15 cellular contexts compared by ENCODE assay signal in the genomic region with DNA sequence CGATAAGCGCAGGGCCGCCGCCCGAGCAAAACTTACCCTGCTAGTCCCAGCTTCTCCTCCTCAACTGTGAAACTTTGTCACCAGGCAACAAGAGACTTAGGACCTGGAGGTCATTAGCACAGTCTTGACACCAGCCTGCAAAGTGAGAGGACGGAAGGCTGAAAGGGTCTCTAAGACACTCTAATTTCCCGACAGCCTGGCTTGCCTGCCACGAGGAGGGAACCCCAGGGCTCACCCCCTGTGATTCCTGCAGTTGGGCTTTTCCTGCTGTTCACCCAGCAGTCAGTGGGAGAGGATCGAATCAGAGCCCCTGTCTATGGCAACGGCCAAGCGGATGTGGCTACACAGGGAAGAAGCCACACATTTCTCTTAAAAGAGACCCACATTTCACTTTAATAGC. TPM values are rescaled to one million over a fixed set of nuclear protein-coding genes. Genes with fewer than 3 reads are reported as not detected.
A peak's percentile ranks its signal among the peaks of the same experiment; 100 is the strongest.
DNase-seq lines count a peak whose midpoint lies in the region; TF ChIP-seq lines count a peak whose summit lies in the region.
"Had no signal": no experiment of that assay in that cellular context is flagged by ENCODE, and none has a peak within 500 bp of the region (broad histone marks: within the 10 kb centered on the region; RNA-seq: fewer than 3 reads in every experiment).

No MANE protein-coding gene starts in this region.

- H3K9me3 Mint-ChIP-seq in osteocyte (ENCODE audit: unreplicated experiment), result no peaks in the 10 kb centered on the region
- H3K9me3 Mint-ChIP-seq: activated CD4-positive, alpha-beta T cell treated with anti-CD3 and anti-CD28 coated beads, Interleukin-2, amount 10 ng/mL, durations not matched to agents 7 days and 5 days; stimulated activated naive CD8-positive, alpha-beta T cell treated with anti-CD3 and anti-CD28 coated beads, Interleukin-15, amount 100 ng/mL, for 72 hours had no signal

- no peak overlapping the region for H3K27ac Mint-ChIP-seq in osteocyte (ENCODE audit: unreplicated experiment)
- H3K27ac Mint-ChIP-seq: activated CD4-positive, alpha-beta T cell treated with anti-CD3 and anti-CD28 coated beads, Interleukin-2, amount 10 ng/mL, durations not matched to agents 7 days and 5 days; stimulated activated naive CD8-positive, alpha-beta T cell treated with anti-CD3 and anti-CD28 coated beads, Interleukin-15, amount 100 ng/mL, for 72 hours had no signal

- DNase-seq in GM03348 (ENCODE audit: low spot score), result peak; percentile 26
- peak; percentile 57 for DNase-seq in NCI-H69 (lab: John Stamatoyannopoulos, UW)
- peak; percentile 11 for DNase-seq in foreskin melanocyte
- peak; percentile 70 for DNase-seq in osteocyte (ENCODE audit: extremely low spot score, unreplicated experiment)
- no peak for DNase-seq in DMS53 treated with DMSO at 0.1 percent for 48 hours (lab: John Stamatoyannopoulos, UW; ENCODE audit: unreplicated experiment)
- DNase-seq in HCEC 1CT, result no peak
- DNase-seq in D341Med (ENCODE audit: low spot score), result no peak
- DNase-seq: activated CD4-positive, alpha-beta T cell treated with anti-CD3 and anti-CD28 coated beads, Interleukin-2, amount 10 ng/mL, durations not matched to agents 7 days and 5 days; activated naive CD4-positive, alpha-beta T cell treated with Interleukin-2 at 50 U/mL for 16 hours; occipital lobe; right cardiac atrium; stimulated activated naive CD8-positive, alpha-beta T cell treated with anti-CD3 and anti-CD28 coated beads, Interleukin-15, amount 100 ng/mL, for 72 hours; SW 1271 had no signal

- H3K27me3 Mint-ChIP-seq in osteocyte (ENCODE audit: unreplicated experiment), result peaks cover 3% of the 10 kb centered on the region
- H3K27me3 Mint-ChIP-seq: stimulated activated naive CD8-positive, alpha-beta T cell treated with anti-CD3 and anti-CD28 coated beads, Interleukin-15, amount 100 ng/mL, for 72 hours had no signal

- H3K36me3 Mint-ChIP-seq in osteocyte (ENCODE audit: unreplicated experiment), result no peaks in the 10 kb centered on the region

- no peak for TF ChIP-seq CTCF in osteocyte (IDR thresholded peaks at IDR 0.05)

- no peaks in the 10 kb centered on the region for H3K4me1 Mint-ChIP-seq in osteocyte (ENCODE audit: unreplicated experiment)
- H3K4me1 Mint-ChIP-seq: activated CD4-positive, alpha-beta T cell treated with anti-CD3 and anti-CD28 coated beads, Interleukin-2, amount 10 ng/mL, durations not matched to agents 7 days and 5 days; stimulated activated naive CD8-positive, alpha-beta T cell treated with anti-CD3 and anti-CD28 coated beads, Interleukin-15, amount 100 ng/mL, for 72 hours had no signal

- no peak overlapping the region for H3K4me3 Mint-ChIP-seq in osteocyte (ENCODE audit: unreplicated experiment)
- H3K4me3 Mint-ChIP-seq: activated CD4-positive, alpha-beta T cell treated with anti-CD3 and anti-CD28 coated beads, Interleukin-2, amount 10 ng/mL, durations not matched to agents 7 days and 5 days; stimulated activated naive CD8-positive, alpha-beta T cell treated with anti-CD3 and anti-CD28 coated beads, Interleukin-15, amount 100 ng/mL, for 72 hours had no signal

RNA-seq across cellular contexts. Expression of a gene that starts 4.5 kb away (rescaled TPM):
- not detected in 2 replicates for total RNA-seq in osteocyte
- total RNA-seq: activated CD4-positive, alpha-beta T cell treated with anti-CD3 and anti-CD28 coated beads, Interleukin-2, amount 10 ng/mL, durations not matched to agents 7 days and 5 days; chondrocyte; occipital lobe; right cardiac atrium; ureter had no signal

Comparison
In these comparisons a context has a peak if more than half of its experiments do, and no peak if none do; other contexts are left out.
1. DNase-seq: peak in GM03348 (single experiment), NCI-H69 (single experiment), foreskin melanocyte (single experiment) and osteocyte (single experiment); none in DMS53 treated with DMSO at 0.1 percent for 48 hours (single experiment), HCEC 1CT (single experiment) and D341Med (single experiment).